Comparison of ENCODE assay signal across 28 cellular contexts in the genomic region with DNA sequence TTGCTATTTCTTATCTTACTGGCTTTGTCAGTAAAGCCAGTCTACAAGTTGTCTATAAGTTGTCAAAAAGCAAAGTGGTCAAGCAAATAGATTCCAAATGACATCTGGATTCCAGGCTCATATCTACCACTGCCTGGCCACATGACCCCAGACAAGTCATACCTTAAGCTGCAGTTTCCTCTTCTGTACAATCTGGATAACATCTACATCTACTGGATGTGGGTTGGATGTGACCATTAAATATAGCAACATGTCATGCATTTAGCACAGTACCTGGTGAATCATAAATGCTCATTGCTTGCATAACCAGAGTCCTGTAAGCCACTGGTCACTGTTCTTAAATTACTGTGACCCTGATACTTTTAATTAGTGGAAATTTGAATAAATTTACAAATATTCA. TPM values are rescaled to one million over a fixed set of nuclear protein-coding genes. Genes with fewer than 3 reads are reported as not detected.
A peak's percentile ranks its signal among the peaks of the same experiment; 100 is the strongest.
DNase-seq lines count a peak whose midpoint lies in the region; ATAC-seq, FAIRE-seq and TF ChIP-seq lines count a peak whose summit lies in the region.
"Had no signal": no experiment of that assay in that cellular context is flagged by ENCODE, and none has a peak within 500 bp of the region (broad histone marks: within the 10 kb centered on the region; RNA-seq: fewer than 3 reads in every experiment).

No MANE protein-coding gene starts in this region.

- TF ChIP-seq RAD21 in HepG2 (CRISPR knock-in tag; IDR thresholded peaks at IDR 0.05): no peak

- DNase-seq in EH (ENCODE audit: low read depth) (peak; percentile 48), LHCN-M2 (ENCODE audit: low read depth) (peak; percentile 41), amniotic epithelial cell (ENCODE audit: low read depth) (peak; percentile 77), HepG2 (ENCODE audit: low spot score) (no peak), NCI-H510A (lab: John Stamatoyannopoulos, UW) (no peak), NCI-H1930 (lab: John Stamatoyannopoulos, UW) (no peak), SHP77 treated with DMSO at 0.1 percent for 48 hours (lab: John Stamatoyannopoulos, UW) (no peak)
- DNase-seq in effector memory CD4-positive, alpha-beta T cell: no peak
- DNase-seq: ACHN; activated CD4-positive, alpha-beta T cell treated with anti-CD3 and anti-CD28 coated beads for 4 hours; activated naive CD4-positive, alpha-beta T cell; activated T-cell treated with anti-CD3 and anti-CD28 coated beads, Interleukin-2, amount 50 U/mL, for 48 hours; adrenal gland; colonic mucosa; COR-L47; heart left ventricle; mesenchymal stem cell; MV-4-11; NCI-H2171 treated with DMSO at 0.1 percent for 48 hours; NCI-H526; nucleus accumbens; Peyer's patch; stimulated activated CD4-positive, alpha-beta T cell treated with anti-CD3 and anti-CD28 coated beads, Interleukin-1b, Interleukin-23, amount 100 ng/mL, for 48 hours had no signal

- peaks cover 91% of the 10 kb centered on the region for H3K79me2 ChIP-seq in HepG2 (ENCODE audit: insufficient read depth, low read length)

- no peak for TF ChIP-seq POLR2A in HepG2 (IDR thresholded peaks at IDR 0.05; ENCODE audit: insufficient read depth in 1 of 2, low read depth in 2 of 2, low read length in 2 of 2)

- H3K36me3 ChIP-seq in HepG2 (replicated peaks in 1 of 2; ENCODE audit: control insufficient read depth in 1 of 2, insufficient read depth in 2 of 2, low read length in 2 of 2): no peaks in the 10 kb centered on the region; a peak in 4 of 5 replicates
- no peaks in the 10 kb centered on the region for H3K36me3 ChIP-seq in effector memory CD4-positive, alpha-beta T cell (ENCODE audit: control insufficient read depth, insufficient read depth, low read length)
- H3K36me3 ChIP-seq: adrenal gland, BLaER1, colonic mucosa, heart left ventricle, Peyer's patch, suprapubic skin, vagina had no signal

- POLR2A ChIA-PET in HepG2 (lab: Yijun Ruan, JAX): no interaction called here

- H3K27me3 ChIP-seq in HepG2 (ENCODE audit: control insufficient read depth in 1 of 2, insufficient read depth in 2 of 2, low read length in 2 of 2): no peaks in the 10 kb centered on the region
- H3K27me3 ChIP-seq in effector memory CD4-positive, alpha-beta T cell (replicated peaks; ENCODE audit: control insufficient read depth, insufficient read depth, low read length, poor library complexity, severe bottlenecking): no peaks in the 10 kb centered on the region
- H3K27me3 ChIP-seq: adrenal gland, BLaER1, colonic mucosa, heart left ventricle, Peyer's patch, suprapubic skin, vagina had no signal

- no peak overlapping the region for H3K9ac ChIP-seq in HepG2 (ENCODE audit: insufficient read depth, low read depth, low read length)
- H3K9ac ChIP-seq: BLaER1 had no signal

- CTCF ChIA-PET in HepG2 (lab: Yijun Ruan, JAX; ENCODE audit: low intra/inter-chr PET ratio, low total read pairs): no interaction called here

- H3K4me1 ChIP-seq in HepG2 (ENCODE audit: insufficient read depth, low read length): peaks cover 75% of the 10 kb centered on the region
- no peaks in the 10 kb centered on the region for H3K4me1 ChIP-seq in effector memory CD4-positive, alpha-beta T cell (ENCODE audit: control insufficient read depth, insufficient read depth, low read length, poor library complexity, severe bottlenecking)
- H3K4me1 ChIP-seq: BLaER1, colonic mucosa had no signal

- BruUV-seq in HepG2 (replicated peaks; lab: Mats Ljungman, UMichigan): no TSS peak

- TF ChIP-seq CTCF in HepG2 (CRISPR knock-in tag; IDR thresholded peaks at IDR 0.05): no peak

- FAIRE-seq in HepG2 (lab: Jason Lieb, UNC): no peak

- no peak overlapping the region for H3K4me2 ChIP-seq in HepG2 (ENCODE audit: low read depth, low read length)
- H3K4me2 ChIP-seq: BLaER1 had no signal

- no peaks in the 10 kb centered on the region for H3K9me3 ChIP-seq in HepG2 (ENCODE audit: low read length)
- H3K9me3 ChIP-seq in effector memory CD4-positive, alpha-beta T cell (ENCODE audit: control insufficient read depth, low read length): no peaks in the 10 kb centered on the region
- H3K9me3 ChIP-seq: adrenal gland, BLaER1, colonic mucosa, heart left ventricle, Peyer's patch, suprapubic skin, vagina had no signal

- no peak for TF ChIP-seq EP300 in HepG2 (IDR thresholded peaks at IDR 0.05; ENCODE audit: low read depth in 2 of 2, low read length in 2 of 2)
- TF ChIP-seq EP300 in HepG2 (CRISPR knock-in tag; IDR thresholded peaks at IDR 0.05; ENCODE audit: borderline replicate concordance): no peak

- H3K27ac ChIP-seq in HepG2 (ENCODE audit: extremely low read length, insufficient read depth, low read length): no peak overlapping the region
- H3K27ac ChIP-seq in effector memory CD4-positive, alpha-beta T cell (ENCODE audit: insufficient read depth, low read length, poor library complexity, severe bottlenecking): no peak overlapping the region
- H3K27ac ChIP-seq: adrenal gland, BLaER1, colonic mucosa, heart left ventricle, Peyer's patch, SK-N-MC, skin epidermis, vagina had no signal

- intact Hi-C loops in HepG2 (cut with micrococcal nuclease; ENCODE audit: unreplicated experiment): no loop called here

- no peaks in the 10 kb centered on the region for H4K20me1 ChIP-seq in HepG2 (ENCODE audit: insufficient read depth, low read length)
- H4K20me1 ChIP-seq: BLaER1 had no signal

- ATAC-seq in HepG2: no peak
- ATAC-seq: heart left ventricle had no signal

- H3K4me3 ChIP-seq in HepG2 (replicated peaks in 1 of 3; ENCODE audit: insufficient read depth in 1 of 3, low read depth in 2 of 3, low read length in 3 of 3): no peak overlapping the region
- H3K4me3 ChIP-seq in effector memory CD4-positive, alpha-beta T cell (ENCODE audit: insufficient read depth, low read depth, low read length, poor library complexity, severe bottlenecking): no peak overlapping the region
- H3K4me3 ChIP-seq: adrenal gland, BLaER1, colonic mucosa, heart left ventricle, Peyer's patch, SK-N-MC, skin epidermis, suprapubic skin, vagina had no signal

- in situ Hi-C loops in HepG2 (cut with HindIII; ENCODE audit: extremely low pct_ligation_motif_present, low pct_unique_long_range_greater_than_20kb): no loop called here

- H2AFZ ChIP-seq in HepG2 (ENCODE audit: low read length): no peak overlapping the region

TF ChIP-seq in HepG2, 621 proteins besides CTCF, POLR2A, EP300 and RAD21 (continues in another document):
- TF ChIP-seq, protein P1, sequence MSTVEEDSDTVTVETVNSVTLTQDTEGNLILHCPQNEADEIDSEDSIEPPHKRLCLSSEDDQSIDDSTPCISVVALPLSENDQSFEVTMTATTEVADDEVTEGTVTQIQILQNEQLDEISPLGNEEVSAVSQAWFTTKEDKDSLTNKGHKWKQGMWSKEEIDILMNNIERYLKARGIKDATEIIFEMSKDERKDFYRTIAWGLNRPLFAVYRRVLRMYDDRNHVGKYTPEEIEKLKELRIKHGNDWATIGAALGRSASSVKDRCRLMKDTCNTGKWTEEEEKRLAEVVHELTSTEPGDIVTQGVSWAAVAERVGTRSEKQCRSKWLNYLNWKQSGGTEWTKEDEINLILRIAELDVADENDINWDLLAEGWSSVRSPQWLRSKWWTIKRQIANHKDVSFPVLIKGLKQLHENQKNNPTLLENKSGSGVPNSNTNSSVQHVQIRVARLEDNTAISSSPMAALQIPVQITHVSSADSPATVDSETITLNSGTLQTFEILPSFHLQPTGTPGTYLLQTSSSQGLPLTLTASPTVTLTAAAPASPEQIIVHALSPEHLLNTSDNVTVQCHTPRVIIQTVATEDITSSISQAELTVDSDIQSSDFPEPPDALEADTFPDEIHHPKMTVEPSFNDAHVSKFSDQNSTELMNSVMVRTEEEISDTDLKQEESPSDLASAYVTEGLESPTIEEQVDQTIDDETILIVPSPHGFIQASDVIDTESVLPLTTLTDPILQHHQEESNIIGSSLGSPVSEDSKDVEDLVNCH (CRISPR knock-in tag; IDR thresholded peaks at IDR 0.05): no peak
- no peak for TF ChIP-seq IKZF1 (IDR thresholded peaks at IDR 0.05)
- TF ChIP-seq XRCC5 (optimal IDR thresholded peaks at IDR 0.05; ENCODE audit: low read length): no peak
- TF ChIP-seq TEAD3 (CRISPR knock-in tag; optimal IDR thresholded peaks at IDR 0.05; ENCODE audit: borderline replicate concordance): peak; percentile 16
- TF ChIP-seq KMT2A (CRISPR knock-in tag; IDR thresholded peaks at IDR 0.05): no peak
- no peak for TF ChIP-seq RXRA (CRISPR knock-in tag; IDR thresholded peaks at IDR 0.05)
- no peak for TF ChIP-seq KLF15 (CRISPR knock-in tag; IDR thresholded peaks at IDR 0.05; ENCODE audit: borderline replicate concordance)
- no peak for TF ChIP-seq ZNF737 (CRISPR knock-in tag; IDR thresholded peaks at IDR 0.05; ENCODE audit: borderline replicate concordance)
- TF ChIP-seq RBM22 (optimal IDR thresholded peaks at IDR 0.05; ENCODE audit: low read length): peak; percentile 34

RNA-seq across cellular contexts. Expression of a gene that starts 16.8 kb away (rescaled TPM):
- total RNA-seq in LHCN-M2 (2014; rRNA removed): 2.0 and 4.0 TPM in 2 replicates
- polyA plus RNA-seq in LHCN-M2 (2012): 2.8 TPM
- total RNA-seq in HepG2 (2016; rRNA removed; fragmentation: Illumina TruSeq; extraction: Trizol): 85.4 and 86.8 TPM in 2 replicates
- total RNA-seq in HepG2 (2016; cell fraction: cytosol; rRNA removed; fragmentation: Illumina TruSeq; extraction: Trizol; ENCODE audit: low read depth): 35.1 and 42.3 TPM in 2 replicates
- total RNA-seq in HepG2 (2016; cell fraction: insoluble cytoplasmic fraction; rRNA removed; fragmentation: Illumina TruSeq; extraction: Trizol): 73.7 and 77.7 TPM in 2 replicates
- total RNA-seq in HepG2 (2016; cell fraction: membrane; rRNA removed; fragmentation: Illumina TruSeq; extraction: Trizol): 71.4 and 76.7 TPM in 2 replicates
- 248 and 259 TPM in 2 replicates for total RNA-seq in HepG2 (2016; cell fraction: nucleus; rRNA removed; fragmentation: Illumina TruSeq; extraction: Trizol)
- polyA plus RNA-seq in HepG2 (2011; rRNA removed): 24.8 and 32.6 TPM in 2 replicates
- 19.5 and 26.5 TPM in 2 replicates for polyA plus RNA-seq in HepG2 (2011; cell fraction: cytosol; rRNA removed)
- polyA plus RNA-seq in HepG2 (2011; cell fraction: nucleus; rRNA removed): 33.4 and 41.2 TPM in 2 replicates
- 31.4 and 38.1 TPM in 2 replicates for polyA plus RNA-seq in HepG2 (2012)
- 6.4 and 6.8 TPM in 2 replicates for polyA plus RNA-seq in HepG2 (2016; cell fraction: cytosol; fragmentation: Illumina TruSeq; extraction: Trizol; ENCODE audit: low read depth)
- 88.1 and 93.4 TPM in 2 replicates for polyA plus RNA-seq in HepG2 (2016; cell fraction: insoluble cytoplasmic fraction; fragmentation: Illumina TruSeq; extraction: Trizol; ENCODE audit: low read depth)
- 23.7 and 27.6 TPM in 2 replicates for polyA plus RNA-seq in HepG2 (2016; cell fraction: membrane; fragmentation: Illumina TruSeq; extraction: Trizol; ENCODE audit: low read depth)
- polyA plus RNA-seq in HepG2 (2016; cell fraction: nucleus; fragmentation: Illumina TruSeq; extraction: Trizol; ENCODE audit: insufficient read depth, low read depth): 92.3 and 103 TPM in 2 replicates
- 16.0 and 59.5 TPM in 2 replicates for polyA minus RNA-seq in HepG2 (2011; rRNA and poly(A)+ RNA removed; ENCODE audit: low replicate concordance)
- polyA minus RNA-seq in HepG2 (2011; cell fraction: cytosol; rRNA and poly(A)+ RNA removed): 45.9 and 59.2 TPM in 2 replicates
- 337 and 403 TPM in 2 replicates for polyA minus RNA-seq in HepG2 (2011; cell fraction: nucleus; rRNA and poly(A)+ RNA removed)

Comparison
In these comparisons a context has a peak if more than half of its experiments do, and no peak if none do; other contexts are left out.
1. DNase-seq: peak in EH (single experiment), LHCN-M2 (single experiment) and amniotic epithelial cell (single experiment); none in HepG2 (single experiment), NCI-H510A (single experiment), effector memory CD4-positive, alpha-beta T cell (0 of 3), NCI-H1930 (0 of 2) and SHP77 treated with DMSO at 0.1 percent for 48 hours (single experiment).